Comparison of ENCODE assay signal across 19 cellular contexts in the genomic region with DNA sequence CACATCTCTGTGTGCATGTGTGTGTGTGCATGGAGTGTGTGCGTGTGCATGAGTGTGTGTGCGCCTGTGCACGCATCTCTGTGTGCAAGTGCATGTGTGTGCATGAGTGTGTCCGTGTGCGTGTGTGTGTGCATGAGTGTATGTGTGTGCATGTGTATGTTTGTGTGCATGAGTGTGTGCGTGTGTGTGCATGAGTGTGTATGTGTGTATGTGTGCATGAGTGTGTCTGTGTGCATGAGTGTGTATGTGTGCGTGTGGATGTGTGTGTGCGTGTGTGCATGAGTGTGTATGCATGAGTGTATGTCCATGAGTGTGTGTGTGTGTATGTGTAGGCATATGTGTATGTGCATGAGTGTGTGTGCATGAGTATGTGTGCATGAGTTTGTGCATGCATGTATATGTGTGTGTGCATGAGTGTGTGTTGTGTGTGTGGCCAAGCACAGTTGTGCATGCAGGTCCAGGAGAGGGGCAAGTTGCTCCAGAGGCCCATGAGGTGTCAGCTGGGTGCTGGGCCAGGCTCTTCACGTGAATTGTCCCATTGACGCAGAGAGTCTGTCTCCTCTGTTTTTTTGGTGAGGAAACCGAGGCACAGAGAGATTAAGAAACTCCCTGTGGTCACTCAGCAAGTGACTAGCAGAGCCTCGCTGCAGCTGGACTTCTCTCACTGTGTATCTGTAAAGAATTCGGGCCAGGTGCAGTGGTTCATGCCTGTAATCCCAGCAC.
DNase-seq lines count a peak whose midpoint lies in the region; ATAC-seq, FAIRE-seq and TF ChIP-seq lines count a peak whose summit lies in the region.
"Had no signal": no experiment of that assay in that cellular context is flagged by ENCODE, and none has a peak within 500 bp of the region (broad histone marks: within the 10 kb centered on the region; RNA-seq: fewer than 3 reads in every experiment).

No MANE protein-coding gene starts in this region.

- in situ Hi-C loops in K562 (cut with MboI) = no loop called here

- H4K5ac ChIP-seq in H9 (ENCODE audit: insufficient read length, low read depth, low read length) = no peak overlapping the region

- intact Hi-C loops in K562 (cut with micrococcal nuclease) = no loop called here
- intact Hi-C loops in posterior vena cava (cut with DNase I) = no loop called here

- no peak overlapping the region for H3K56ac ChIP-seq in H9 (ENCODE audit: insufficient read length, low read depth, low read length)

- peaks cover 3 to 8% (median 5%) of the 10 kb centered on the region in 3 experiments; a peak in 5 of 7 replicates for H3K36me3 Mint-ChIP-seq in H9 (ENCODE audit: insufficient read depth in 1 of 3, low read depth in 3 of 3)

- CTCF ChIA-PET in K562 (lab: Yijun Ruan, JAX; ENCODE audit: low intra/inter-chr PET ratio) = no interaction called here

- H3K4me3 Mint-ChIP-seq in H9 = no peak overlapping the region
- H3K4me3 Mint-ChIP-seq: GM23338 had no signal

- H3K9me3 Mint-ChIP-seq in H9 = peaks cover 9% of the 10 kb centered on the region in 2 experiments

- FAIRE-seq in K562 (lab: Jason Lieb, UNC) = no peak
- FAIRE-seq: A549, G401.6, GM18507 had no signal

- no peak overlapping the region for H3K18ac ChIP-seq in H9 (ENCODE audit: insufficient read length, low read depth, low read length)

- H3K27me3 ChIP-seq in H9 (ENCODE audit: insufficient read depth, low read length) = no peaks in the 10 kb centered on the region
- peaks cover 11 to 59% of the 10 kb centered on the region in 2 experiments; a peak in 4 of 5 replicates for H3K27me3 ChIP-seq in K562 (ENCODE audit: control insufficient read depth in 2 of 2, insufficient read depth in 2 of 2, low read length in 2 of 2)
- no peaks in the 10 kb centered on the region for H3K27me3 ChIP-seq in Peyer's patch

- ATAC-seq in K562 (no peak), HG03378 (IDR thresholded peaks at IDR 0.05; ENCODE audit: unreplicated experiment) (no peak), GM21528 (IDR thresholded peaks at IDR 0.05; ENCODE audit: low FRiP score, unreplicated experiment) (no peak)
- ATAC-seq: A549, GM23338 had no signal

- TF ChIP-seq RAD21 in K562 (CRISPR knock-in tag; conservative IDR thresholded peaks at IDR 0.05 in 1 of 2, IDR thresholded peaks at IDR 0.05 in 1 of 2) = no peak

- H3K9ac ChIP-seq in H9 (ENCODE audit: extremely low read depth, insufficient read length, low read length) (no peak overlapping the region), K562 (ENCODE audit: insufficient read depth in 1 of 2, low read depth in 2 of 2, low read length in 2 of 2) (no peak overlapping the region)

- H3K23me2 ChIP-seq in H9 (ENCODE audit: insufficient read length, low read depth, low read length, poor library complexity, severe bottlenecking) = no peaks in the 10 kb centered on the region

- no TSS peak for BruUV-seq in K562 (replicated peaks; lab: Mats Ljungman, UMichigan)

- H3K4me2 ChIP-seq in H9 (ENCODE audit: insufficient read depth, insufficient read length, low read length) = no peak overlapping the region
- H3K4me2 ChIP-seq in K562 (ENCODE audit: insufficient read depth, low read length) = no peak overlapping the region
- H3K4me2 ChIP-seq: A549, GM23338 had no signal

- peaks cover 9 to 16% of the 10 kb centered on the region in 2 experiments for H3K4me1 Mint-ChIP-seq in H9
- H3K4me1 Mint-ChIP-seq: GM23338 had no signal

- TF ChIP-seq POLR2A in K562 (conservative IDR thresholded peaks at IDR 0.05) (no peak), Peyer's patch (IDR thresholded peaks at IDR 0.05) (no peak)

- H4K20me1 ChIP-seq in H9 (ENCODE audit: control insufficient read depth, insufficient read depth, insufficient read length) (no peaks in the 10 kb centered on the region), K562 (replicated peaks; ENCODE audit: control insufficient read depth, insufficient read depth, low read length) (no peaks in the 10 kb centered on the region)

- no CpG with 5 or more reads among the region's 13 CpGs for WGBS in H9 (ENCODE audit: extremely low coverage, insufficient read length, low lambda C conversion rate)
- 0% methylated on average over 10 of the region's 13 CpGs for WGBS in K562 (ENCODE audit: insufficient coverage, low coverage, missing lambda C conversion rate)

- H2AFZ ChIP-seq in H9 (ENCODE audit: low read length) (no peak overlapping the region), K562 (ENCODE audit: low read depth, low read length) (no peak overlapping the region)
- H2AFZ ChIP-seq: GM23338 had no signal

- peaks cover 10% of the 10 kb centered on the region for H3K27me3 Mint-ChIP-seq in H9 (ENCODE audit: low read depth)

- H3K79me2 ChIP-seq in H9 (ENCODE audit: insufficient read depth, low read length) = no peaks in the 10 kb centered on the region
- H3K79me2 ChIP-seq in K562 (ENCODE audit: control insufficient read depth, insufficient read depth, low read length) = no peaks in the 10 kb centered on the region

- H2BK5ac ChIP-seq in H9 (ENCODE audit: insufficient read length, low read length) = no peak overlapping the region

- H2BK12ac ChIP-seq in H9 (ENCODE audit: insufficient read length, low read depth, low read length) = no peak overlapping the region

- no peak overlapping the region for H2BK15ac ChIP-seq in H9 (ENCODE audit: low read depth, low read length)

- POLR2A ChIA-PET in K562 (lab: Yijun Ruan, JAX) = interaction anchor here (0.6 kb wide), 1 partner anchor 89 kb away, joined by 4 read pairs; no protein-coding TSS in a partner anchor

- H3K9me1 ChIP-seq in K562 (ENCODE audit: control insufficient read depth, insufficient read depth, low read length) = no peaks in the 10 kb centered on the region

- H3K27ac Mint-ChIP-seq in H9 = no peak overlapping the region
- H3K27ac Mint-ChIP-seq: GM23338 had no signal

- no peak overlapping the region for H3K4ac ChIP-seq in H9 (ENCODE audit: low read depth, low read length)

- no peak overlapping the region for H2BK20ac ChIP-seq in H9 (ENCODE audit: low read depth, low read length, poor library complexity, severe bottlenecking)

- no peak for TF ChIP-seq EP300 in K562 (IDR thresholded peaks at IDR 0.05; ENCODE audit: low read length)

- no peaks in the 10 kb centered on the region for H3K4me1 ChIP-seq in H9 (ENCODE audit: insufficient read depth, low read length)
- H3K4me1 ChIP-seq in K562 (replicated peaks in 1 of 2; ENCODE audit: control insufficient read depth in 2 of 2, insufficient read depth in 2 of 2, low read length in 2 of 2) = peaks cover 0 to 5% of the 10 kb centered on the region in 2 experiments; a peak in 1 of 5 replicates
- no peaks in the 10 kb centered on the region for H3K4me1 ChIP-seq in Peyer's patch
- H3K4me1 ChIP-seq: A549 had no signal

- no peak overlapping the region for H2BK120ac ChIP-seq in H9 (ENCODE audit: low read depth, low read length, poor library complexity, severe bottlenecking)

- no peak overlapping the region for H2AK5ac ChIP-seq in H9 (ENCODE audit: insufficient read length, low read length)

- H3K14ac ChIP-seq in H9 (ENCODE audit: insufficient read depth, low read length) = no peak overlapping the region

- no peaks in the 10 kb centered on the region for H3K36me3 ChIP-seq in K562 (ENCODE audit: control insufficient read depth, insufficient read depth, low read length)
- no peaks in the 10 kb centered on the region for H3K36me3 ChIP-seq in Peyer's patch

- H4K8ac ChIP-seq in H9 (replicated peaks; ENCODE audit: insufficient read length, low read depth, low read length) = no peak overlapping the region

- H3K79me1 ChIP-seq in H9 (ENCODE audit: insufficient read depth, low read depth, low read length, poor library complexity, severe bottlenecking) = no peaks in the 10 kb centered on the region

- H3K23ac ChIP-seq in H9 (ENCODE audit: insufficient read length, low read depth, low read length) = no peak overlapping the region

- TF ChIP-seq CTCF in H9 (conservative IDR thresholded peaks at IDR 0.05) (no peak), K562 (IDR thresholded peaks at IDR 0.05 in 2 of 3, conservative IDR thresholded peaks at IDR 0.05 in 1 of 3; ENCODE audit: insufficient read depth in 2 of 3, low read depth in 1 of 3, low read length in 3 of 3) (no peak), Peyer's patch (IDR thresholded peaks at IDR 0.05) (no peak)

- H3T11ph ChIP-seq in H9 (ENCODE audit: low read length) = no peak overlapping the region

- no peak overlapping the region for H3K4me3 ChIP-seq in K562
- no peak overlapping the region for H3K4me3 ChIP-seq in Peyer's patch
- H3K4me3 ChIP-seq: A549, GM23338 had no signal

- DNase-seq in H9 (peak; percentile 7), K562 (ENCODE audit: extremely low read depth in 1 of 4, low spot score in 3 of 4) (no peak), mesenteric fat pad (ENCODE audit: low spot score) (peak; percentile 57), posterior vena cava (ENCODE audit: low spot score) (peak; percentile 49), NCI-H524 treated with DMSO at 0.1 percent for 48 hours (lab: John Stamatoyannopoulos, UW) (no peak), Peyer's patch (no peak)
- DNase-seq: C1 segment of cervical spinal cord, DND-41, IMR-90, NCI-H187 treated with DMSO at 0.1 percent for 48 hours, NCI-H446, OCI-M1 had no signal

- no peak overlapping the region for H4K91ac ChIP-seq in H9 (ENCODE audit: insufficient read length, low read depth, low read length)

- H3K27ac ChIP-seq in H9 (ENCODE audit: insufficient read length, low read depth, low read length) (no peak overlapping the region), K562 (ENCODE audit: extremely low read depth, low read depth, low read length) (no peak overlapping the region), Peyer's patch (no peak overlapping the region)
- H3K27ac ChIP-seq: A549, RWPE1 had no signal

- H3K9me3 ChIP-seq in H9 (ENCODE audit: control insufficient read depth, low read depth, low read length) = no peaks in the 10 kb centered on the region
- H3K9me3 ChIP-seq in K562 (replicated peaks; ENCODE audit: control insufficient read depth, insufficient read depth, low read depth, low read length) = no peaks in the 10 kb centered on the region
- H3K9me3 ChIP-seq in Peyer's patch = no peaks in the 10 kb centered on the region
- H3K9me3 ChIP-seq: A549 had no signal

TF ChIP-seq in K562, 482 proteins besides CTCF, POLR2A, EP300 and RAD21 (continues in another document):
- TF ChIP-seq ZZZ3 (IDR thresholded peaks at IDR 0.05) = no peak
- no peak for TF ChIP-seq ZNF263 (CRISPR knock-in tag; IDR thresholded peaks at IDR 0.05; ENCODE audit: borderline replicate concordance)
- peak; percentile 33; the same call in 1 of the 2 replicates for TF ChIP-seq MYNN (IDR thresholded peaks at IDR 0.05)
- TF ChIP-seq MYNN (CRISPR knock-in tag; IDR thresholded peaks at IDR 0.05) = no peak
- TF ChIP-seq CEBPB (tag; IDR thresholded peaks at IDR 0.05) = no peak
- no peak for TF ChIP-seq MTA3 (IDR thresholded peaks at IDR 0.05; ENCODE audit: borderline replicate concordance)

Comparison
In these comparisons a context has a peak if more than half of its experiments do, and no peak if none do; other contexts are left out.
1. DNase-seq: peak in H9 (single experiment), mesenteric fat pad (single experiment) and posterior vena cava (single experiment); none in K562 (0 of 4), NCI-H524 treated with DMSO at 0.1 percent for 48 hours (single experiment) and Peyer's patch (0 of 3).